In the genomic region with DNA sequence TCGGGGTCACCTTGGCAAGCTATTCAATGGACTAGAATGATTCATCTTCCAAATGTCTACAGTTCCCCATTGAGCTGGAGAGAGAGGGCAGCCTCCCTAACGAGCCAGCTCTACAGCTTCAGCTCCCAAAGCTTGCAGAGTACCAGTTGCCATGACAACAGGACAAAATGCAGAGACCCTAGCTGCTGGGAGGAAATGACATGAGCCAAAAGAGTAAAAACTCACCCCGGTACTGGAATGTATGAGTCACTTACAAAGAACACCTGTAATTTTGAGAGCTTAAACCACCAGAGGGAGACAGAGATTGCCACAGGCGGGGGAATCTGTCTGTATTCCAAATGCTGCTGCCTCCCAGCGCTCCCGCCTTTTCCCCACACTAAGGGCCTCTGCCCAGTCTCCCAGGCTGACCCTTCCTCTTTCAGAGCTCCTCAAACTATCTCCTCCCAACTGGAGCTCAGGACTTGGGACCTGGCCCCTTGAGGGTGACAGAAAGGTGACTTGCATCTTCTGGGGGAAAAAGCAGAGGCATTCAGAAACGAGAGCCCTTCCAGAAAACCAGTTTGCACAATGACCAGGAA, we compare ENCODE assay signal across 8 cellular contexts.
DNase-seq lines count a peak whose midpoint lies in the region; ATAC-seq and TF ChIP-seq lines count a peak whose summit lies in the region.

No MANE protein-coding gene starts in this region.

- no peaks in the 10 kb centered on the region for H3K27me3 ChIP-seq in right lobe of liver

- H3K27ac ChIP-seq in right lobe of liver, result no peak overlapping the region

- H3K4me1 Mint-ChIP-seq in activated B cell treated with CpG ODN at 0.5 μM for 24 hours, result peaks cover 8% of the 10 kb centered on the region

- H3K9me3 ChIP-seq in right lobe of liver, result no peaks in the 10 kb centered on the region

- H3K36me3 ChIP-seq in right lobe of liver, result no peaks in the 10 kb centered on the region

- whole genome bisulfite sequencing in right lobe of liver (ENCODE audit: insufficient coverage, low coverage, low lambda C conversion rate, missing lambda C conversion rate), result 15% methylated on average over 7 of the region's 7 CpGs

- TF ChIP-seq CTCF in activated B cell treated with CpG ODN at 0.5 μM for 24 hours (IDR thresholded peaks at IDR 0.05), result no peak
- peak; percentile 66 to 79 (median 72) for TF ChIP-seq CTCF in right lobe of liver (IDR thresholded peaks at IDR 0.05)

- H3K36me3 Mint-ChIP-seq in activated B cell treated with CpG ODN at 0.5 μM for 24 hours (ENCODE audit: low read depth), result no peaks in the 10 kb centered on the region

- DNase-seq in ACHN (peak; percentile 79), NCI-H1694 treated with DMSO at 0.1 percent for 48 hours (lab: John Stamatoyannopoulos, UW) (peak; percentile 68), activated B cell treated with CpG ODN at 0.5 μM for 24 hours (no peak), right lobe of liver (peak in 2 of 3 donors; percentile 42 to 53)
- peak; percentile 23 for DNase-seq in central memory CD4-positive, alpha-beta T cell
- DNase-seq in stimulated activated CD8-positive, alpha-beta memory T cell treated with anti-CD3 and anti-CD28 coated beads, Interleukin-12 subunit alpha, Interleukin-12 subunit beta, amount 100 ng/mL, for 24 hours (ENCODE audit: extremely low read depth), result peak; percentile 5

- H3K4me3 ChIP-seq in right lobe of liver, result no peak overlapping the region

- CTCF ChIA-PET in activated B cell treated with CpG ODN at 0.5 μM for 24 hours (lab: Charles Lee), result interaction anchor here (0.7 to 2.4 kb wide), 3 partner anchors 60 to 1886 kb away, joined by 3 to 19 read pairs (median 4); no protein-coding TSS in a partner anchor

- POLR2A ChIA-PET in activated B cell treated with CpG ODN at 0.5 μM for 24 hours (lab: Charles Lee), result interaction anchor here (0.7 kb wide), 1 partner anchor 201 kb away, joined by 3 read pairs; no protein-coding TSS in a partner anchor

- no peak overlapping the region for H3K4me3 Mint-ChIP-seq in activated B cell treated with CpG ODN at 0.5 μM for 24 hours

- H3K9me3 Mint-ChIP-seq in activated B cell treated with CpG ODN at 0.5 μM for 24 hours, result no peaks in the 10 kb centered on the region

- in situ Hi-C loops in ACHN (cut with HindIII; ENCODE audit: low pct_ligation_motif_present, low pct_unique_long_range_greater_than_20kb, low sequenced_read_pairs), result no loop called here

- no peak overlapping the region for H3K27ac Mint-ChIP-seq in activated B cell treated with CpG ODN at 0.5 μM for 24 hours

- peaks cover 0 to 7% (median 0%) of the 10 kb centered on the region in 4 donors for H3K4me1 ChIP-seq in right lobe of liver

- ATAC-seq in GM18505 (IDR thresholded peaks at IDR 0.05; ENCODE audit: unreplicated experiment) (peak; percentile 92), HG02884 (IDR thresholded peaks at IDR 0.05; ENCODE audit: unreplicated experiment) (peak; percentile 97), activated B cell treated with CpG ODN at 0.5 μM for 24 hours (ENCODE audit: low read depth) (peak; percentile 77), right lobe of liver (peak; percentile 89 to 96 (median 94))

- H3K27me3 Mint-ChIP-seq in activated B cell treated with CpG ODN at 0.5 μM for 24 hours, result no peaks in the 10 kb centered on the region

- intact Hi-C loops in activated B cell treated with CpG ODN at 0.5 μM for 24 hours (cut with micrococcal nuclease) (loop anchor here (2.0 kb wide), 1 partner anchor 224 kb away; no protein-coding TSS in a partner anchor), right lobe of liver (cut with DNase I) (no loop called here)

- TF ChIP-seq POLR2A in GM18505 (IDR thresholded peaks at IDR 0.05; ENCODE audit: borderline replicate concordance, extremely low read depth, insufficient read depth, insufficient read length), result no peak
- no peak for TF ChIP-seq POLR2A in right lobe of liver (IDR thresholded peaks at IDR 0.05)
